Comparison of ENCODE assay signal across 15 cellular contexts in the genomic region with DNA sequence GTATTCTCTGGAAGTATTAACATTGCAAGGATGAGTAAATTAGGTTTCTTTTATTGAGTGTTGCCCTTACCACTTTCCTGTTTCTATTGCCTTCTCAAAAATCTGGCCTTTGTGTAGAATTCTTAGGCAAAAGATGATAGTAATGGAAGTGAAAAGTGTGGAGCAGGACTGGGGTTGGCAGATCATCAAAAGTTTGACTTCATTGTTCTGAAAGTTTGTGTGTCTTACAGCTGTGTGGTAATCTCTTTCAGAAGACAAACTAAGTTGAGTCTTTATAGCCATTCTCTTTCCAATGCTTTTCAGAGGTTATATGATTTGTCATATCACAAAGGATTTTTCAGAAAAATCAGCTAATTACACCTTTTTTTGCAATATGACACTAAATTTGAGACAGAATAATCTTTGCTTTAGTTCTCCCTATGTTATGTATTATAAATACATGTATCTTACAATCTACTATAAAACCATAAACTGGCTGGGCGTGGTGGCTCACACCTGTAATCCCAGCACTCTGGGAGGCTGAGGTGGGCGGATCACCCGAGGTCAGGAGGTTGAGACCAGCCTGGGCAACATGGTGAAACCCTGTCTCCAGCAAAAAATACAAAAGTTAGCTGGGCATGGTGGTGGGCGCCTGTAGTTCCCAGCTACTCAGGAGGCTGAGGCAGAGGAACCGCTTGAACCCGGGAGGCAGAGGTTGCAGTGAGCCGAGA. TPM values are rescaled to one million over a fixed set of nuclear protein-coding genes. Genes with fewer than 3 reads are reported as not detected.
DNase-seq lines count a peak whose midpoint lies in the region; ATAC-seq, FAIRE-seq and TF ChIP-seq lines count a peak whose summit lies in the region.
"Had no signal": no experiment of that assay in that cellular context is flagged by ENCODE, and none has a peak within 500 bp of the region (broad histone marks: within the 10 kb centered on the region; RNA-seq: fewer than 3 reads in every experiment).

No MANE protein-coding gene starts in this region.

- H3K27ac ChIP-seq in endothelial cell of umbilical vein (ENCODE audit: insufficient read depth, low read depth, low read length) (no peak overlapping the region), neutrophil (peak overlapping the region; percentile 1), spleen (no peak overlapping the region)
- H3K27ac ChIP-seq: heart left ventricle had no signal

- no TSS peak for BruUV-seq in Caco-2 (replicated peaks; lab: Mats Ljungman, UMichigan)
- BruUV-seq in endothelial cell of umbilical vein (replicated peaks; lab: Mats Ljungman, UMichigan), result no TSS peak

- H4K20me1 ChIP-seq in endothelial cell of umbilical vein (replicated peaks; ENCODE audit: control insufficient read depth, extremely low read depth, insufficient read depth, low read length), result peaks cover 6% of the 10 kb centered on the region

- no peaks in the 10 kb centered on the region for H3K9me3 Mint-ChIP-seq in Caco-2 (ENCODE audit: unreplicated experiment)
- no peaks in the 10 kb centered on the region for H3K9me3 Mint-ChIP-seq in activated B cell treated with CpG ODN at 0.5 μM for 24 hours

- H3K4me1 ChIP-seq in Caco-2 (peaks cover under 1% of the 10 kb centered on the region; the same call in 1 of the 2 replicates), endothelial cell of umbilical vein (ENCODE audit: control insufficient read depth, extremely low read depth, insufficient read depth, low read length) (no peaks in the 10 kb centered on the region), neutrophil (ENCODE audit: control insufficient read depth in 1 of 2, insufficient read depth in 1 of 2, low read depth in 1 of 2, low read length in 1 of 2) (no peaks in the 10 kb centered on the region), spleen (peaks cover 2 to 40% (median 26%) of the 10 kb centered on the region in 6 donors)

- no peaks in the 10 kb centered on the region for H3K9me3 ChIP-seq in Caco-2
- no peaks in the 10 kb centered on the region for H3K9me3 ChIP-seq in endothelial cell of umbilical vein (replicated peaks; ENCODE audit: control insufficient read depth, insufficient read depth, low read length)
- no peaks in the 10 kb centered on the region for H3K9me3 ChIP-seq in neutrophil
- H3K9me3 ChIP-seq in spleen, result peaks cover 0 to 8% (median 0%) of the 10 kb centered on the region in 8 donors
- H3K9me3 ChIP-seq: heart left ventricle had no signal

- no peaks in the 10 kb centered on the region for H3K9me1 ChIP-seq in endothelial cell of umbilical vein (replicated peaks; ENCODE audit: control insufficient read depth, extremely low read depth, insufficient read depth, low read length)

- no peak overlapping the region for H2AFZ ChIP-seq in endothelial cell of umbilical vein (ENCODE audit: low read depth, low read length)

- TF ChIP-seq CTCF in Caco-2 (IDR thresholded peaks at IDR 0.05; ENCODE audit: insufficient read depth in 1 of 2, low read depth in 1 of 2, low read length in 1 of 2, severe bottlenecking in 1 of 2, unreplicated experiment in 1 of 2), result no peak
- TF ChIP-seq CTCF in activated B cell treated with CpG ODN at 0.5 μM for 24 hours (IDR thresholded peaks at IDR 0.05), result no peak
- TF ChIP-seq CTCF in endothelial cell of umbilical vein (IDR thresholded peaks at IDR 0.05; ENCODE audit: extremely low read depth in 1 of 2, insufficient read depth in 1 of 2, low read depth in 1 of 2, low read length in 2 of 2), result no peak
- TF ChIP-seq CTCF in neutrophil (IDR thresholded peaks at IDR 0.05), result no peak
- no peak for TF ChIP-seq CTCF in GM13976 (IDR thresholded peaks at IDR 0.05; ENCODE audit: borderline replicate concordance, control extremely low read depth, extremely low read depth, insufficient read depth, missing control alignments)
- TF ChIP-seq CTCF in spleen (IDR thresholded peaks at IDR 0.05 in 8 of 11, conservative IDR thresholded peaks at IDR 0.05 in 3 of 11), result no peak

- 96 to 99% (median 98%) methylated on average over 7 of the region's 7 CpGs for WGBS in spleen, 5 donors

- no peaks in the 10 kb centered on the region; the same call in none of the 2 replicates for H3K36me3 ChIP-seq in Caco-2 (ENCODE audit: control insufficient read depth, insufficient read depth, low read length)
- peaks cover 4 to 12% of the 10 kb centered on the region in 2 experiments for H3K36me3 ChIP-seq in endothelial cell of umbilical vein (ENCODE audit: control insufficient read depth in 2 of 2, extremely low read depth in 1 of 2, insufficient read depth in 2 of 2, low read length in 2 of 2)
- H3K36me3 ChIP-seq in neutrophil, result peaks cover 62% of the 10 kb centered on the region
- H3K36me3 ChIP-seq in spleen, result peaks cover 0 to 99% (median 29%) of the 10 kb centered on the region in 6 donors

- dilution Hi-C loops in endothelial cell of umbilical vein (cut with MboI; ENCODE audit: extremely low pct_ligation_motif_present, low sequenced_read_pairs), result no loop called here

- TF ChIP-seq POLR2A in endothelial cell of umbilical vein (IDR thresholded peaks at IDR 0.05; ENCODE audit: low read depth, low read length) (no peak), spleen (IDR thresholded peaks at IDR 0.05) (no peak)

- no peak for ATAC-seq in activated B cell treated with CpG ODN at 0.5 μM for 24 hours (ENCODE audit: low read depth)
- ATAC-seq: heart left ventricle had no signal

- CTCF ChIA-PET in Caco-2 (lab: Charles Lee), result no interaction called here
- CTCF ChIA-PET in activated B cell treated with CpG ODN at 0.5 μM for 24 hours (lab: Charles Lee), result interaction anchor here (1.9 kb wide), 1 partner anchor 905 kb away, joined by 4 read pairs; no protein-coding TSS in a partner anchor
- CTCF ChIA-PET in endothelial cell of umbilical vein (lab: Charles Lee), result interaction anchor here (0.9 to 4.0 kb wide), 2 partner anchors 9 to 801 kb away, joined by 3 to 24 read pairs; a partner anchor contains a TSS

- no peak for FAIRE-seq in endothelial cell of umbilical vein (lab: Jason Lieb, UNC)
- FAIRE-seq: RCC 7860 had no signal

- H3K79me2 ChIP-seq in endothelial cell of umbilical vein (ENCODE audit: control insufficient read depth, insufficient read depth, low read length), result peaks cover 65% of the 10 kb centered on the region

- peak overlapping the region; percentile 40 for H3K27ac Mint-ChIP-seq in Caco-2 (ENCODE audit: unreplicated experiment)
- peak overlapping the region; percentile 5 for H3K27ac Mint-ChIP-seq in activated B cell treated with CpG ODN at 0.5 μM for 24 hours
- H3K27ac Mint-ChIP-seq: endodermal cell had no signal

- no peak overlapping the region for H3K4me2 ChIP-seq in endothelial cell of umbilical vein (ENCODE audit: insufficient read depth, low read length)

- POLR2A ChIA-PET in Caco-2 (lab: Charles Lee) (no interaction called here), activated B cell treated with CpG ODN at 0.5 μM for 24 hours (lab: Charles Lee) (interaction anchor here (0.7 to 1.9 kb wide), 2 partner anchors 9 to 72 kb away, joined by 6 to 14 read pairs; a partner anchor contains a TSS), endothelial cell of umbilical vein (lab: Charles Lee) (interaction anchor here (0.9 kb wide), 1 partner anchor 9 kb away, joined by 3 read pairs; a partner anchor contains a TSS)

- H3K4me1 Mint-ChIP-seq in Caco-2 (ENCODE audit: low read depth, unreplicated experiment) (no peaks in the 10 kb centered on the region), activated B cell treated with CpG ODN at 0.5 μM for 24 hours (peaks cover 22% of the 10 kb centered on the region)
- H3K4me1 Mint-ChIP-seq: endodermal cell had no signal

- H3K9ac ChIP-seq in endothelial cell of umbilical vein (replicated peaks; ENCODE audit: extremely low read depth, insufficient read depth, low read length), result no peak overlapping the region

- H3K27me3 ChIP-seq in Caco-2 (replicated peaks; ENCODE audit: control insufficient read depth, insufficient read depth, low read length) (no peaks in the 10 kb centered on the region), endothelial cell of umbilical vein (ENCODE audit: control insufficient read depth in 2 of 2, insufficient read depth in 2 of 2, low read length in 2 of 2) (no peaks in the 10 kb centered on the region), neutrophil (no peaks in the 10 kb centered on the region), spleen (replicated peaks in 1 of 7) (no peaks in the 10 kb centered on the region)
- H3K27me3 ChIP-seq: heart left ventricle had no signal

- H3K36me3 Mint-ChIP-seq in Caco-2 (ENCODE audit: insufficient read depth, unreplicated experiment) (peaks cover 86% of the 10 kb centered on the region), activated B cell treated with CpG ODN at 0.5 μM for 24 hours (ENCODE audit: low read depth) (peaks cover 70% of the 10 kb centered on the region)

- H3K27me3 Mint-ChIP-seq in Caco-2 (ENCODE audit: insufficient read depth, unreplicated experiment), result no peaks in the 10 kb centered on the region
- H3K27me3 Mint-ChIP-seq in activated B cell treated with CpG ODN at 0.5 μM for 24 hours, result no peaks in the 10 kb centered on the region

- in situ Hi-C loops in GM13976 (cut with MboI; ENCODE audit: low sequenced_read_pairs, unreplicated experiment), result no loop called here

- intact Hi-C loops in Caco-2 (cut with micrococcal nuclease; ENCODE audit: unreplicated experiment), result no loop called here
- intact Hi-C loops in activated B cell treated with CpG ODN at 0.5 μM for 24 hours (cut with micrococcal nuclease), result no loop called here
- intact Hi-C loops in endothelial cell of umbilical vein (cut with micrococcal nuclease), result no loop called here
- intact Hi-C loops in spleen (cut with DNase I; ENCODE audit: low total_unique reads), result no loop called here

- DNase-seq in Caco-2 (no peak), activated B cell treated with CpG ODN at 0.5 μM for 24 hours (no peak), endothelial cell of umbilical vein (ENCODE audit: low read depth, low spot score) (peak; percentile 25), NCI-H510A (lab: John Stamatoyannopoulos, UW) (no peak), GM13976 (ENCODE audit: low spot score) (no peak), spleen (no peak)
- DNase-seq: activated CD4-positive, CD25-positive, alpha-beta regulatory T cell treated with anti-CD3 and anti-CD28 coated beads, Interleukin-2, amount 50 U/mL, for 72 hours; C1 segment of cervical spinal cord; endodermal cell; HCEC 1CT; heart left ventricle; KG1 had no signal

- H3K4me3 Mint-ChIP-seq in Caco-2 (ENCODE audit: unreplicated experiment), result no peak overlapping the region
- no peak overlapping the region for H3K4me3 Mint-ChIP-seq in activated B cell treated with CpG ODN at 0.5 μM for 24 hours
- H3K4me3 Mint-ChIP-seq: endodermal cell had no signal

- H3K4me3 ChIP-seq in Caco-2 (ENCODE audit: low read depth, low read length), result no peak overlapping the region
- H3K4me3 ChIP-seq in endothelial cell of umbilical vein (replicated peaks in 1 of 3; ENCODE audit: insufficient read depth in 1 of 3, low read depth in 1 of 3, low read length in 3 of 3), result no peak overlapping the region
- no peak overlapping the region for H3K4me3 ChIP-seq in neutrophil (ENCODE audit: low read depth in 1 of 2, low read length in 1 of 2)
- H3K4me3 ChIP-seq in spleen, result no peak overlapping the region
- H3K4me3 ChIP-seq: heart left ventricle had no signal

RNA-seq across cellular contexts. Expression of a gene that starts 8.7 kb away (rescaled TPM):
- 0.20 and 0.58 TPM in 2 replicates for total RNA-seq in Caco-2 (2022)
- 1.9 and 3.1 TPM in 2 replicates for total RNA-seq in activated B cell treated with CpG ODN at 0.5 μM for 24 hours
- total RNA-seq in endothelial cell of umbilical vein, result 0.83 and 0.86 TPM in 2 replicates
- 1.2 and 1.3 TPM in 2 replicates for polyA plus RNA-seq in endothelial cell of umbilical vein
- 0.97 and 1.5 TPM in 2 replicates for polyA plus RNA-seq in endothelial cell of umbilical vein (2011; cell fraction: cytosol; rRNA removed)
- 2.0 and 2.5 TPM in 2 replicates for polyA plus RNA-seq in endothelial cell of umbilical vein (2011; cell fraction: nucleus; rRNA removed)
- 0.46 and 1.1 TPM in 2 replicates for polyA plus RNA-seq in endothelial cell of umbilical vein (2012)
- 7.1 and 12.9 TPM in 2 replicates for polyA minus RNA-seq in endothelial cell of umbilical vein
- not detected for polyA minus RNA-seq in endothelial cell of umbilical vein (2011; cell fraction: cytosol; rRNA and poly(A)+ RNA removed)
- 3.5 and 5.6 TPM in 2 replicates for polyA minus RNA-seq in endothelial cell of umbilical vein (2011; cell fraction: nucleus; rRNA and poly(A)+ RNA removed)
- total RNA-seq in spleen, result 1 to 10 TPM in 4 of 7 donors, under 1 TPM in 2, not detected in 1; 0.85 to 2.6 (median 1.8) TPM
- polyA plus RNA-seq in spleen, result under 1 TPM; 0.35 to 0.41 (median 0.37) TPM
- total RNA-seq: T-helper 1 cell treated with Interleukin-12 subunit alpha and Interleukin-12 subunit beta and Interleukin-4 antibody, amounts not matched to agents 30 ng/mL and 1 ng/mL, for 36 hours had no signal

RNA-seq across cellular contexts. Expression of a gene that starts 9.7 kb away (rescaled TPM):
- total RNA-seq in Caco-2 (2022) (16.5 and 21.0 TPM in 2 replicates), activated B cell treated with CpG ODN at 0.5 μM for 24 hours (49.3 and 54.4 TPM in 2 replicates), endothelial cell of umbilical vein (25.9 and 28.2 TPM in 2 replicates), spleen (10 to 100 TPM; 25.7 to 29.7 (median 28.0) TPM)
- polyA plus RNA-seq in endothelial cell of umbilical vein (11.1 and 12.5 TPM in 2 replicates), spleen (10 to 100 TPM; 17.1 to 28.6 (median 19.3) TPM)
- polyA plus RNA-seq in endothelial cell of umbilical vein (2011; cell fraction: cytosol; rRNA removed), result 15.0 and 17.8 TPM in 2 replicates
- 24.5 and 31.1 TPM in 2 replicates for polyA plus RNA-seq in endothelial cell of umbilical vein (2011; cell fraction: nucleus; rRNA removed)
- 23.7 and 28.9 TPM in 2 replicates for polyA plus RNA-seq in endothelial cell of umbilical vein (2012)
- polyA minus RNA-seq in endothelial cell of umbilical vein, result 20.0 and 21.7 TPM in 2 replicates
- 5.8 TPM for polyA minus RNA-seq in endothelial cell of umbilical vein (2011; cell fraction: cytosol; rRNA and poly(A)+ RNA removed)
- polyA minus RNA-seq in endothelial cell of umbilical vein (2011; cell fraction: nucleus; rRNA and poly(A)+ RNA removed), result 9.2 and 12.9 TPM in 2 replicates
